ENCODE assay signal across 24 cellular contexts in the genomic region with DNA sequence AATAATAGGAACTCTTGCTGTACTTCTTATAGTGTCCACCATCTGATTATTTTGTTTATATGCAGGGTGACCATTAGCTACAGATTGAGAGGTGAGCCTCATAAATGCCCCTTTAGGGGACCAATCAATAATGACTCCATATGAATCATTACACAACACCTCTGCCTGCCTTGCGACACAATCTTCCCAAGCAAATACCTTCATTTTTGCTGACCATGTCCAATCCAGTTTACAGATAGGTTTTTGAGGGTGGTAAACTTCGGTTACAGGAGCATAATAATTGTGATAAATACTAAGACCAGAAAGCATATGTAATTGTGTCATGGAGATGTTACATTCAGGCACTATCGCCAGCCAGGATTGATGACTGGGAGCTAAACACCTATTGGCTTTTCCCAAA. TPM values are rescaled to one million over a fixed set of nuclear protein-coding genes. Genes with fewer than 3 reads are reported as not detected.
DNase-seq lines count a peak whose midpoint lies in the region; ATAC-seq, FAIRE-seq and TF ChIP-seq lines count a peak whose summit lies in the region.
"Had no signal": no experiment of that assay in that cellular context is flagged by ENCODE, and none has a peak within 500 bp of the region (broad histone marks: within the 10 kb centered on the region; RNA-seq: fewer than 3 reads in every experiment).

No MANE protein-coding gene starts in this region.

- no peak overlapping the region for H2BK5ac ChIP-seq in trophoblast cell (ENCODE audit: low read depth, low read length, poor library complexity)

- H3K4ac ChIP-seq in trophoblast cell (ENCODE audit: low read depth, low read length), result no peak overlapping the region

- no TSS peak for BruUV-seq in HepG2 (replicated peaks; lab: Mats Ljungman, UMichigan)

- H3K36me3 ChIP-seq in HepG2 (replicated peaks in 1 of 2; ENCODE audit: control insufficient read depth in 1 of 2, insufficient read depth in 2 of 2, low read length in 2 of 2) (peaks cover 0 to 3% of the 10 kb centered on the region in 2 experiments; a peak in 1 of 5 replicates), right lobe of liver (peaks cover 0 to 6% (median 0%) of the 10 kb centered on the region in 4 donors), bronchial epithelial cell (ENCODE audit: control insufficient read depth, insufficient read depth, low read length) (no peaks in the 10 kb centered on the region), trophoblast cell (ENCODE audit: control insufficient read depth in 1 of 2, insufficient read depth in 2 of 2, low read length in 2 of 2) (no peaks in the 10 kb centered on the region)

- H3K79me2 ChIP-seq in HepG2 (ENCODE audit: insufficient read depth, low read length) (no peaks in the 10 kb centered on the region), trophoblast cell (ENCODE audit: control insufficient read depth, insufficient read depth, low read length, poor library complexity) (no peaks in the 10 kb centered on the region)

- no peak overlapping the region for H2BK12ac ChIP-seq in trophoblast cell (ENCODE audit: low read length)

- TF ChIP-seq CTCF in HepG2 (CRISPR knock-in tag; IDR thresholded peaks at IDR 0.05), result no peak
- TF ChIP-seq CTCF in right lobe of liver (IDR thresholded peaks at IDR 0.05), result no peak
- no peak for TF ChIP-seq CTCF in bronchial epithelial cell (IDR thresholded peaks at IDR 0.05; ENCODE audit: insufficient read depth, low read length, severe bottlenecking)

- POLR2A ChIA-PET in HepG2 (lab: Yijun Ruan, JAX), result no interaction called here

- H3K27me3 ChIP-seq in HepG2 (ENCODE audit: control insufficient read depth in 1 of 2, insufficient read depth in 2 of 2, low read length in 2 of 2) (no peaks in the 10 kb centered on the region), right lobe of liver (no peaks in the 10 kb centered on the region), bronchial epithelial cell (ENCODE audit: control insufficient read depth, insufficient read depth, low read length) (no peaks in the 10 kb centered on the region), trophoblast cell (ENCODE audit: insufficient read depth, low read length) (no peaks in the 10 kb centered on the region)
- H3K27me3 ChIP-seq: BLaER1 treated with 17β-estradiol and CSF1 and Interleukin-3, amounts not matched to agents 10 nM and 100 nM had no signal

- H4K91ac ChIP-seq in trophoblast cell (ENCODE audit: low read depth, low read length), result no peak overlapping the region

- H3K9ac ChIP-seq in HepG2 (ENCODE audit: insufficient read depth, low read depth, low read length) (no peak overlapping the region), trophoblast cell (ENCODE audit: low read length) (no peak overlapping the region)
- H3K9ac ChIP-seq: BLaER1 treated with 17β-estradiol and CSF1 and Interleukin-3, amounts not matched to agents 10 nM and 100 nM had no signal

- H3K4me1 ChIP-seq in HepG2 (ENCODE audit: insufficient read depth, low read length), result no peaks in the 10 kb centered on the region
- H3K4me1 ChIP-seq in right lobe of liver, result peaks cover 0 to 3% (median 0%) of the 10 kb centered on the region in 4 donors
- peaks cover 2 to 15% of the 10 kb centered on the region in 2 experiments for H3K4me1 ChIP-seq in trophoblast cell (ENCODE audit: control insufficient read depth in 1 of 2, insufficient read depth in 2 of 2, low read length in 2 of 2)
- H3K4me1 ChIP-seq: BLaER1 treated with 17β-estradiol and CSF1 and Interleukin-3, amounts not matched to agents 10 nM and 100 nM; Caco-2 had no signal

- H3K9me3 ChIP-seq in HepG2 (ENCODE audit: low read length) (no peaks in the 10 kb centered on the region), right lobe of liver (no peaks in the 10 kb centered on the region), trophoblast cell (ENCODE audit: insufficient read depth, low read depth, low read length) (no peaks in the 10 kb centered on the region)
- H3K9me3 ChIP-seq: BLaER1 treated with 17β-estradiol and CSF1 and Interleukin-3, amounts not matched to agents 10 nM and 100 nM; Caco-2 had no signal

- TF ChIP-seq RAD21 in HepG2 (CRISPR knock-in tag; IDR thresholded peaks at IDR 0.05), result no peak

- no peak overlapping the region for H2BK120ac ChIP-seq in trophoblast cell (ENCODE audit: insufficient read depth, low read length, poor library complexity)

- H3K79me1 ChIP-seq in trophoblast cell (ENCODE audit: low read length), result peaks cover 2% of the 10 kb centered on the region

- CTCF ChIA-PET in HepG2 (lab: Yijun Ruan, JAX; ENCODE audit: low intra/inter-chr PET ratio, low total read pairs), result no interaction called here

- no peaks in the 10 kb centered on the region for H4K20me1 ChIP-seq in HepG2 (ENCODE audit: insufficient read depth, low read length)
- H4K20me1 ChIP-seq: BLaER1 treated with 17β-estradiol and CSF1 and Interleukin-3, amounts not matched to agents 10 nM and 100 nM had no signal

- WGBS in HepG2 (ENCODE audit: low lambda C conversion rate), result 96% methylated on average over 3 of the region's 3 CpGs
- 56% methylated on average over 3 of the region's 3 CpGs for WGBS in right lobe of liver (ENCODE audit: insufficient coverage, low coverage, low lambda C conversion rate, missing lambda C conversion rate)
- no CpG with 5 or more reads among the region's 3 CpGs for WGBS in trophoblast cell (ENCODE audit: extremely low coverage, insufficient coverage, insufficient read length)

- H3K14ac ChIP-seq in trophoblast cell (ENCODE audit: low read length), result no peak overlapping the region

- intact Hi-C loops in HepG2 (cut with micrococcal nuclease; ENCODE audit: unreplicated experiment) (no loop called here), right lobe of liver (cut with DNase I) (no loop called here)

- no peak for TF ChIP-seq POLR2A in HepG2 (IDR thresholded peaks at IDR 0.05; ENCODE audit: insufficient read depth in 1 of 2, low read depth in 2 of 2, low read length in 2 of 2)
- no peak for TF ChIP-seq POLR2A in right lobe of liver (IDR thresholded peaks at IDR 0.05)

- H3K4me2 ChIP-seq in HepG2 (ENCODE audit: low read depth, low read length), result no peak overlapping the region
- no peak overlapping the region for H3K4me2 ChIP-seq in trophoblast cell (ENCODE audit: low read length)
- H3K4me2 ChIP-seq: BLaER1 treated with 17β-estradiol and CSF1 and Interleukin-3, amounts not matched to agents 10 nM and 100 nM had no signal

- FAIRE-seq in HepG2 (lab: Jason Lieb, UNC) (no peak), bronchial epithelial cell (lab: Jason Lieb, UNC) (no peak)
- FAIRE-seq: A204.1, GM12892, GM18507 had no signal

- H4K12ac ChIP-seq in trophoblast cell (ENCODE audit: low read depth, low read length), result no peak overlapping the region

- in situ Hi-C loops in HepG2 (cut with HindIII; ENCODE audit: extremely low pct_ligation_motif_present, low pct_unique_long_range_greater_than_20kb), result no loop called here

- H2AK5ac ChIP-seq in trophoblast cell (ENCODE audit: low read length), result no peak overlapping the region

- no peak for ATAC-seq in HepG2
- no peak for ATAC-seq in right lobe of liver
- no peak for ATAC-seq in HG03354 (IDR thresholded peaks at IDR 0.05; ENCODE audit: poor library complexity, severe bottlenecking, unreplicated experiment)
- ATAC-seq: CD8-positive, alpha-beta T cell; GM12878 had no signal

- H3K23ac ChIP-seq in trophoblast cell (ENCODE audit: low read length), result no peak overlapping the region

- DNase-seq in HepG2 (ENCODE audit: low spot score) (no peak), right lobe of liver (no peak), bronchial epithelial cell (ENCODE audit: low read depth) (peak; percentile 15), trophoblast cell (peak; percentile 14 to 58), A172 (ENCODE audit: low spot score) (no peak)
- DNase-seq: ACHN; AML-193; Caco-2; Calu3; CD4-positive, alpha-beta T cell; CD8-positive, alpha-beta T cell; DMS79; DND-41; EL; GDM1 had no signal

- H3K18ac ChIP-seq in trophoblast cell (ENCODE audit: low read length), result no peak overlapping the region

- H3K27ac ChIP-seq in HepG2 (ENCODE audit: extremely low read length, insufficient read depth, low read length) (no peak overlapping the region), right lobe of liver (no peak overlapping the region), trophoblast cell (ENCODE audit: low read depth, low read length) (no peak overlapping the region)
- H3K27ac ChIP-seq: 22Rv1; BLaER1 treated with 17β-estradiol and CSF1 and Interleukin-3, amounts not matched to agents 10 nM and 100 nM; C4-2B had no signal

- H3K4me3 ChIP-seq in HepG2 (replicated peaks in 1 of 3; ENCODE audit: insufficient read depth in 1 of 3, low read depth in 2 of 3, low read length in 3 of 3) (no peak overlapping the region), right lobe of liver (no peak overlapping the region), bronchial epithelial cell (ENCODE audit: low read depth, low read length) (no peak overlapping the region), trophoblast cell (ENCODE audit: low read depth, low read length) (no peak overlapping the region)
- H3K4me3 ChIP-seq: BLaER1 treated with 17β-estradiol and CSF1 and Interleukin-3, amounts not matched to agents 10 nM and 100 nM; GM12878 had no signal

- H4K8ac ChIP-seq in trophoblast cell (ENCODE audit: low read depth, low read length), result no peak overlapping the region

- no peak for TF ChIP-seq EP300 in HepG2 (IDR thresholded peaks at IDR 0.05; ENCODE audit: low read depth in 2 of 2, low read length in 2 of 2)
- TF ChIP-seq EP300 in HepG2 (CRISPR knock-in tag; IDR thresholded peaks at IDR 0.05; ENCODE audit: borderline replicate concordance), result no peak

- H2AFZ ChIP-seq in HepG2 (ENCODE audit: low read length) (no peak overlapping the region), trophoblast cell (ENCODE audit: insufficient read depth, low read length, poor library complexity) (no peak overlapping the region)

RNA-seq across cellular contexts. Expression of a gene that starts 23.6 kb away (rescaled TPM):
- 1.6 and 2.2 TPM in 2 replicates for total RNA-seq in HepG2 (2016; rRNA removed; fragmentation: Illumina TruSeq; extraction: Trizol)
- total RNA-seq in HepG2 (2016; cell fraction: cytosol; rRNA removed; fragmentation: Illumina TruSeq; extraction: Trizol; ENCODE audit: low read depth), result 1.9 and 2.3 TPM in 2 replicates
- 0.95 and 1.8 TPM in 2 replicates for total RNA-seq in HepG2 (2016; cell fraction: insoluble cytoplasmic fraction; rRNA removed; fragmentation: Illumina TruSeq; extraction: Trizol)
- total RNA-seq in HepG2 (2016; cell fraction: membrane; rRNA removed; fragmentation: Illumina TruSeq; extraction: Trizol), result 3.9 and 4.7 TPM in 2 replicates
- 1.3 and 1.7 TPM in 2 replicates for total RNA-seq in HepG2 (2016; cell fraction: nucleus; rRNA removed; fragmentation: Illumina TruSeq; extraction: Trizol)
- 1.0 and 1.1 TPM in 2 replicates for polyA plus RNA-seq in HepG2 (2011; rRNA removed)
- 0.98 and 1.1 TPM in 2 replicates for polyA plus RNA-seq in HepG2 (2011; cell fraction: cytosol; rRNA removed)
- polyA plus RNA-seq in HepG2 (2011; cell fraction: nucleus; rRNA removed), result 1.6 and 2.2 TPM in 2 replicates
- polyA plus RNA-seq in HepG2 (2012), result 6.7 and 7.8 TPM in 2 replicates
- polyA plus RNA-seq in HepG2 (2016; cell fraction: cytosol; fragmentation: Illumina TruSeq; extraction: Trizol; ENCODE audit: low read depth), result 3.0 and 3.3 TPM in 2 replicates
- polyA plus RNA-seq in HepG2 (2016; cell fraction: insoluble cytoplasmic fraction; fragmentation: Illumina TruSeq; extraction: Trizol; ENCODE audit: low read depth), result 1.5 and 2.0 TPM in 2 replicates
- polyA plus RNA-seq in HepG2 (2016; cell fraction: membrane; fragmentation: Illumina TruSeq; extraction: Trizol; ENCODE audit: low read depth), result 3.2 and 4.2 TPM in 2 replicates
- polyA plus RNA-seq in HepG2 (2016; cell fraction: nucleus; fragmentation: Illumina TruSeq; extraction: Trizol; ENCODE audit: insufficient read depth, low read depth), result 2.4 and 3.1 TPM in 2 replicates
- polyA minus RNA-seq in HepG2 (2011; rRNA and poly(A)+ RNA removed; ENCODE audit: low replicate concordance), result 0.60 TPM in 1 of 2 replicates, not detected in the other
- polyA minus RNA-seq in HepG2 (2011; cell fraction: cytosol; rRNA and poly(A)+ RNA removed), result 0.59 and 0.62 TPM in 2 replicates
- polyA minus RNA-seq in HepG2 (2011; cell fraction: nucleus; rRNA and poly(A)+ RNA removed), result 0.75 and 0.90 TPM in 2 replicates
- total RNA-seq in right lobe of liver, result under 1 TPM in 3 of 6 experiments, not detected in 3; 0.19 to 0.64 (median 0.42) TPM
- under 0.01 and 0.13 TPM in 2 replicates for total RNA-seq in bronchial epithelial cell
- 1.7 TPM in 2 replicates for polyA plus RNA-seq in trophoblast cell (2013)
- total RNA-seq in A172 (2014; rRNA removed; shearing (Covaris generic)), result 0.34 and 2.2 TPM in 2 replicates
- total RNA-seq: B cell had no signal

Comparison
In these comparisons a context has a peak if more than half of its experiments do, and no peak if none do; other contexts are left out.
1. DNase-seq: peak in bronchial epithelial cell (single experiment) and trophoblast cell (2 of 2); none in HepG2 (single experiment), right lobe of liver (0 of 3) and A172 (single experiment).